In genomic region chr6:138593100-138593877, GRCh38 we compare ENCODE assay signal across 1 cellular context.
A peak's percentile ranks its signal among the peaks of the same experiment; 100 is the strongest.
TF ChIP-seq lines count a peak whose summit lies in the region.

No MANE protein-coding gene starts in this region.

TF ChIP-seq in HepG2, 621 proteins besides CTCF, POLR2A, EP300 and RAD21 (continued from another document and continues in another):
- TF ChIP-seq, protein P1, sequence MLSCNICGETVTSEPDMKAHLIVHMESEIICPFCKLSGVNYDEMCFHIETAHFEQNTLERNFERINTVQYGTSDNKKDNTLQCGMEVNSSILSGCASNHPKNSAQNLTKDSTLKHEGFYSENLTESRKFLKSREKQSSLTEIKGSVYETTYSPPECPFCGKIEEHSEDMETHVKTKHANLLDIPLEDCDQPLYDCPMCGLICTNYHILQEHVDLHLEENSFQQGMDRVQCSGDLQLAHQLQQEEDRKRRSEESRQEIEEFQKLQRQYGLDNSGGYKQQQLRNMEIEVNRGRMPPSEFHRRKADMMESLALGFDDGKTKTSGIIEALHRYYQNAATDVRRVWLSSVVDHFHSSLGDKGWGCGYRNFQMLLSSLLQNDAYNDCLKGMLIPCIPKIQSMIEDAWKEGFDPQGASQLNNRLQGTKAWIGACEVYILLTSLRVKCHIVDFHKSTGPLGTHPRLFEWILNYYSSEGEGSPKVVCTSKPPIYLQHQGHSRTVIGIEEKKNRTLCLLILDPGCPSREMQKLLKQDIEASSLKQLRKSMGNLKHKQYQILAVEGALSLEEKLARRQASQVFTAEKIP (CRISPR knock-in tag; IDR thresholded peaks at IDR 0.05; ENCODE audit: borderline replicate concordance) = no peak
- TF ChIP-seq ARNT (IDR thresholded peaks at IDR 0.05) (no peak), ZMAT3 (CRISPR knock-in tag; conservative IDR thresholded peaks at IDR 0.05) (0 out of 2 replicates have a peak, but pooled peaks have one; percentile 63), SETDB1 (CRISPR knock-in tag; IDR thresholded peaks at IDR 0.05; ENCODE audit: borderline replicate concordance) (no peak), ZNF777 (CRISPR knock-in tag; IDR thresholded peaks at IDR 0.05) (peak; percentile 55; the same call in 1 of the 2 replicates), ZNF597 (CRISPR knock-in tag; IDR thresholded peaks at IDR 0.05) (no peak), PRDM15 (CRISPR knock-in tag; IDR thresholded peaks at IDR 0.05) (no peak), TSC22D2 (CRISPR knock-in tag; IDR thresholded peaks at IDR 0.05; ENCODE audit: borderline replicate concordance) (no peak), JARID2 (CRISPR knock-in tag; IDR thresholded peaks at IDR 0.05; ENCODE audit: insufficient replicate concordance) (no peak), ZFYVE20 (CRISPR knock-in tag; IDR thresholded peaks at IDR 0.05; ENCODE audit: borderline replicate concordance, low read depth) (no peak), TBX2 (CRISPR knock-in tag; IDR thresholded peaks at IDR 0.05; ENCODE audit: borderline replicate concordance) (peak; percentile 74), DR1 (CRISPR knock-in tag; IDR thresholded peaks at IDR 0.05) (no peak), TBP (CRISPR knock-in tag; IDR thresholded peaks at IDR 0.05) (no peak), ZNF761 (CRISPR knock-in tag; conservative IDR thresholded peaks at IDR 0.05) (0 out of 2 replicates have a peak, but pooled peaks have one; percentile 51), ZBTB37 (CRISPR knock-in tag; IDR thresholded peaks at IDR 0.05) (no peak), EHMT2 (IDR thresholded peaks at IDR 0.05; ENCODE audit: borderline replicate concordance, low read depth, low read length) (no peak), MTF1 (CRISPR knock-in tag; IDR thresholded peaks at IDR 0.05) (no peak), FOSL2 (CRISPR knock-in tag; IDR thresholded peaks at IDR 0.05) (peak; percentile 98), AHDC1 (CRISPR knock-in tag; IDR thresholded peaks at IDR 0.05; ENCODE audit: borderline replicate concordance) (peak; percentile 83; the same call in 1 of the 2 replicates), ZNF512 (CRISPR knock-in tag; IDR thresholded peaks at IDR 0.05) (no peak), KAT8 (CRISPR knock-in tag; IDR thresholded peaks at IDR 0.05) (peak; percentile 62; the same call in 1 of the 2 replicates), ZNF431 (CRISPR knock-in tag; IDR thresholded peaks at IDR 0.05; ENCODE audit: borderline replicate concordance, low read depth) (no peak), FOSL1 (CRISPR knock-in tag; IDR thresholded peaks at IDR 0.05; ENCODE audit: borderline replicate concordance) (peak; percentile 84), LCORL (IDR thresholded peaks at IDR 0.05) (no peak), LCORL (CRISPR knock-in tag; IDR thresholded peaks at IDR 0.05) (no peak; the same call in 1 of the 2 replicates), ZNF460 (CRISPR knock-in tag; IDR thresholded peaks at IDR 0.05; ENCODE audit: borderline replicate concordance) (no peak), ZNF207 (IDR thresholded peaks at IDR 0.05; ENCODE audit: borderline replicate concordance) (no peak), RAD51 (IDR thresholded peaks at IDR 0.05; ENCODE audit: borderline replicate concordance) (no peak), ZBTB8A (CRISPR knock-in tag; IDR thresholded peaks at IDR 0.05; ENCODE audit: borderline replicate concordance, low read depth) (no peak), ZNF552 (CRISPR knock-in tag; IDR thresholded peaks at IDR 0.05; ENCODE audit: borderline replicate concordance) (no peak), ZBTB38 (CRISPR knock-in tag; IDR thresholded peaks at IDR 0.05) (peak; percentile 58; the same call in 1 of the 2 replicates), NR2F2 (IDR thresholded peaks at IDR 0.05; ENCODE audit: borderline replicate concordance, low read depth) (peak; percentile 28; the same call in 1 of the 2 replicates), ZNF775 (CRISPR knock-in tag; IDR thresholded peaks at IDR 0.05; ENCODE audit: borderline replicate concordance) (peak; percentile 84), CBX5 (CRISPR knock-in tag; IDR thresholded peaks at IDR 0.05; ENCODE audit: borderline replicate concordance) (no peak; the same call in 1 of the 2 replicates), REPIN1 (CRISPR knock-in tag; IDR thresholded peaks at IDR 0.05; ENCODE audit: borderline replicate concordance, low read depth) (no peak), ZBTB39 (CRISPR knock-in tag; IDR thresholded peaks at IDR 0.05) (no peak), ZNF230 (CRISPR knock-in tag; IDR thresholded peaks at IDR 0.05) (no peak), NR3C1 (CRISPR knock-in tag; IDR thresholded peaks at IDR 0.05) (no peak), MTF2 (CRISPR knock-in tag; IDR thresholded peaks at IDR 0.05; ENCODE audit: borderline replicate concordance) (no peak)
- TF ChIP-seq, protein P2, sequence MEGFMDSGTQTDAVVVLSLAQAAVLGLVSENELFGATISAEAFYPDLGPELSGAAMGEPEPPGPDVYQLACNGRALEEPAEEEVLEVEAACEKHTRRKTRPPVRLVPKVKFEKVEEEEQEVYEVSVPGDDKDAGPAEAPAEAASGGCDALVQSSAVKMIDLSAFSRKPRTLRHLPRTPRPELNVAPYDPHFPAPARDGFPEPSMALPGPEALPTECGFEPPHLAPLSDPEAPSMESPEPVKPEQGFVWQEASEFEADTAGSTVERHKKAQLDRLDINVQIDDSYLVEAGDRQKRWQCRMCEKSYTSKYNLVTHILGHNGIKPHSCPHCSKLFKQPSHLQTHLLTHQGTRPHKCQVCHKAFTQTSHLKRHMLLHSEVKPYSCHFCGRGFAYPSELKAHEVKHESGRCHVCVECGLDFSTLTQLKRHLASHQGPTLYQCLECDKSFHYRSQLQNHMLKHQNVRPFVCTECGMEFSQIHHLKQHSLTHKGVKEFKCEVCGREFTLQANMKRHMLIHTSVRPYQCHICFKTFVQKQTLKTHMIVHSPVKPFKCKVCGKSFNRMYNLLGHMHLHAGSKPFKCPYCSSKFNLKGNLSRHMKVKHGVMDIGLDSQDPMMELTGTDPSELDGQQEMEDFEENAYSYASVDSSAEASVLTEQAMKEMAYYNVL (CRISPR knock-in tag; IDR thresholded peaks at IDR 0.05; ENCODE audit: borderline replicate concordance) = no peak; the same call in 1 of the 2 replicates
- TF ChIP-seq, protein P3, sequence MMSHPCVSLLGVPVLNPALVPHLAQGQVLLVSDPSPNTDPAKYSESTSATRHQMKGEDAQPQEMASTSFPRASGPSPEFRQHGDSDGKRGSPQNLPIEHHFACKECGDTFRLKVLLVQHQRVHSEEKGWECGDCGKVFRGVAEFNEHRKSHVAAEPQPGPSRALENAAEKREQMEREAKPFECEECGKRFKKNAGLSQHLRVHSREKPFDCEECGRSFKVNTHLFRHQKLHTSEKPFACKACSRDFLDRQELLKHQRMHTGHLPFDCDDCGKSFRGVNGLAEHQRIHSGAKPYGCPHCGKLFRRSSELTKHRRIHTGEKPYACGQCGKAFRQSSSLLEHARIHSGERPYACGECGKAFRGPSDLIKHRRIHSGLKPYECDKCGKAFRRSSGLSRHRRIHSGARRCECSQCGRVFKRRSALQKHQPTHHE (CRISPR knock-in tag; IDR thresholded peaks at IDR 0.05; ENCODE audit: borderline replicate concordance) = no peak; the same call in 1 of the 2 replicates
